ENCODE assay signal across 8 cellular contexts in genomic region chr19:37466277-37466797, GRCh38. TPM values are rescaled to one million over a fixed set of nuclear protein-coding genes. Genes with fewer than 3 reads are reported as not detected.
DNase-seq lines count a peak whose midpoint lies in the region; ATAC-seq and TF ChIP-seq lines count a peak whose summit lies in the region.

No MANE protein-coding gene starts in this region.

- ATAC-seq in activated CD8-positive, alpha-beta T cell treated with anti-CD3 and anti-CD28 coated beads for 36 hours = no peak
- ATAC-seq in HG03342 (IDR thresholded peaks at IDR 0.05; ENCODE audit: unreplicated experiment) = no peak

- no peaks in the 10 kb centered on the region for H4K20me1 ChIP-seq in H9 (ENCODE audit: control insufficient read depth, insufficient read depth, insufficient read length)

- H3K27me3 ChIP-seq in H9 (ENCODE audit: insufficient read depth, low read length) = no peaks in the 10 kb centered on the region
- no peaks in the 10 kb centered on the region for H3K27me3 ChIP-seq in skeletal muscle satellite cell (ENCODE audit: control insufficient read depth, insufficient read depth, low read length)

- no peak overlapping the region for H2BK120ac ChIP-seq in H9 (ENCODE audit: low read depth, low read length, poor library complexity, severe bottlenecking)

- H3K9me3 ChIP-seq in H9 (ENCODE audit: control insufficient read depth, low read depth, low read length) (no peaks in the 10 kb centered on the region), skeletal muscle satellite cell (replicated peaks; ENCODE audit: low read length) (no peaks in the 10 kb centered on the region)

- intact Hi-C loops in activated CD8-positive, alpha-beta T cell treated with anti-CD3 and anti-CD28 coated beads for 36 hours (cut with micrococcal nuclease) = loop anchor here (10.0 kb wide), 2 partner anchors 152 to 318 kb away; no protein-coding TSS in a partner anchor

- H3K23me2 ChIP-seq in H9 (ENCODE audit: insufficient read length, low read depth, low read length, poor library complexity, severe bottlenecking) = peaks cover 16% of the 10 kb centered on the region

- H4K5ac ChIP-seq in H9 (ENCODE audit: insufficient read length, low read depth, low read length) = no peak overlapping the region

- H3K27ac ChIP-seq in H9 (ENCODE audit: insufficient read length, low read depth, low read length) = no peak overlapping the region

- CTCF ChIA-PET in activated CD8-positive, alpha-beta T cell treated with anti-CD3 and anti-CD28 coated beads for 36 hours (lab: Charles Lee) = no interaction called here

- H2BK20ac ChIP-seq in H9 (ENCODE audit: low read depth, low read length, poor library complexity, severe bottlenecking) = no peak overlapping the region

- TF ChIP-seq CTCF in H9 (conservative IDR thresholded peaks at IDR 0.05) (no peak), glutamatergic neuron (IDR thresholded peaks at IDR 0.05; ENCODE audit: partially characterized antibody, unreplicated experiment) (no peak)
- no peak for TF ChIP-seq CTCF in activated CD8-positive, alpha-beta T cell treated with anti-CD3 and anti-CD28 coated beads for 36 hours (IDR thresholded peaks at IDR 0.05)

- H3K18ac ChIP-seq in H9 (ENCODE audit: insufficient read length, low read depth, low read length) = no peak overlapping the region

- no peak overlapping the region for H3K4ac ChIP-seq in H9 (ENCODE audit: low read depth, low read length)

- no peak overlapping the region for H4K91ac ChIP-seq in H9 (ENCODE audit: insufficient read length, low read depth, low read length)

- no peaks in the 10 kb centered on the region for H3K79me1 ChIP-seq in H9 (ENCODE audit: insufficient read depth, low read depth, low read length, poor library complexity, severe bottlenecking)

- H3K4me1 Mint-ChIP-seq in H9 (peaks cover 13 to 24% of the 10 kb centered on the region in 2 experiments), glutamatergic neuron (ENCODE audit: low read depth, unreplicated experiment) (peaks cover 17% of the 10 kb centered on the region)
- peaks cover 22% of the 10 kb centered on the region for H3K4me1 Mint-ChIP-seq in activated CD8-positive, alpha-beta T cell treated with anti-CD3 and anti-CD28 coated beads for 36 hours (ENCODE audit: low read depth)

- H3K36me3 ChIP-seq in skeletal muscle satellite cell (ENCODE audit: insufficient read depth, low read length) = peaks cover 25% of the 10 kb centered on the region

- H3K23ac ChIP-seq in H9 (ENCODE audit: insufficient read length, low read depth, low read length) = no peak overlapping the region

- no peak overlapping the region for H2BK15ac ChIP-seq in H9 (ENCODE audit: low read depth, low read length)

- H3K9ac ChIP-seq in H9 (ENCODE audit: extremely low read depth, insufficient read length, low read length) (peak overlapping the region; percentile 56), skeletal muscle satellite cell (ENCODE audit: low read depth, low read length) (peak overlapping the region; percentile 88)

- peak overlapping the region; percentile 85 for H3K4me3 ChIP-seq in skeletal muscle satellite cell (ENCODE audit: low read length)

- H3K14ac ChIP-seq in H9 (ENCODE audit: insufficient read depth, low read length) = no peak overlapping the region

- POLR2A ChIA-PET in activated CD8-positive, alpha-beta T cell treated with anti-CD3 and anti-CD28 coated beads for 36 hours (lab: Charles Lee) = interaction anchor here (0.9 to 2.4 kb wide), 9 partner anchors 9 to 627 kb away, joined by 3 to 11 read pairs (median 4); partner anchors contain the start of genes ZNF527, ZNF540, ZNF571 and ZNF793

- H3K9me3 Mint-ChIP-seq in H9 = peaks cover 0 to 15% of the 10 kb centered on the region in 2 experiments
- H3K9me3 Mint-ChIP-seq in activated CD8-positive, alpha-beta T cell treated with anti-CD3 and anti-CD28 coated beads for 36 hours = peaks cover 14% of the 10 kb centered on the region
- H3K9me3 Mint-ChIP-seq in glutamatergic neuron (ENCODE audit: unreplicated experiment) = peaks cover 26% of the 10 kb centered on the region

- H3K27me3 Mint-ChIP-seq in H9 (ENCODE audit: low read depth) = no peaks in the 10 kb centered on the region
- H3K27me3 Mint-ChIP-seq in activated CD8-positive, alpha-beta T cell treated with anti-CD3 and anti-CD28 coated beads for 36 hours = no peaks in the 10 kb centered on the region
- H3K27me3 Mint-ChIP-seq in glutamatergic neuron (ENCODE audit: unreplicated experiment) = peaks cover 10% of the 10 kb centered on the region

- H2AFZ ChIP-seq in H9 (ENCODE audit: low read length) = peak overlapping the region; percentile 49

- no peaks in the 10 kb centered on the region for H3K79me2 ChIP-seq in H9 (ENCODE audit: insufficient read depth, low read length)

- peak overlapping the region in 2 of 3 experiments; percentile 68 to 70; a peak in 2 of 7 replicates for H3K27ac Mint-ChIP-seq in H9
- H3K27ac Mint-ChIP-seq in activated CD8-positive, alpha-beta T cell treated with anti-CD3 and anti-CD28 coated beads for 36 hours = peak overlapping the region; percentile 92
- H3K27ac Mint-ChIP-seq in glutamatergic neuron (ENCODE audit: unreplicated experiment) = peak overlapping the region; percentile 68

- H2AK5ac ChIP-seq in H9 (ENCODE audit: insufficient read length, low read length) = no peak overlapping the region

- peak overlapping the region; percentile 33 for H4K8ac ChIP-seq in H9 (replicated peaks; ENCODE audit: insufficient read length, low read depth, low read length)

- H2BK12ac ChIP-seq in H9 (ENCODE audit: insufficient read length, low read depth, low read length) = no peak overlapping the region

- H3K4me2 ChIP-seq in H9 (ENCODE audit: insufficient read depth, insufficient read length, low read length) (peak overlapping the region; percentile 98), skeletal muscle satellite cell (ENCODE audit: low read length) (peak overlapping the region; percentile 94)

- peak overlapping the region; percentile 97 for H3K4me3 Mint-ChIP-seq in H9
- peak overlapping the region; percentile 85 for H3K4me3 Mint-ChIP-seq in activated CD8-positive, alpha-beta T cell treated with anti-CD3 and anti-CD28 coated beads for 36 hours
- H3K4me3 Mint-ChIP-seq in glutamatergic neuron (ENCODE audit: unreplicated experiment) = peak overlapping the region; percentile 97

- no CpG with 5 or more reads among the region's 25 CpGs for WGBS in H9 (ENCODE audit: extremely low coverage, insufficient read length, low lambda C conversion rate)

- H2BK5ac ChIP-seq in H9 (ENCODE audit: insufficient read length, low read length) = no peak overlapping the region

- DNase-seq in H9 (no peak), glutamatergic neuron (no peak), RPMI8226 (no peak), NCI-H187 treated with DMSO at 0.1 percent for 48 hours (lab: John Stamatoyannopoulos, UW) (no peak), NCI-H146 treated with DMSO at 0.1 percent for 48 hours (lab: John Stamatoyannopoulos, UW; ENCODE audit: unreplicated experiment) (no peak)
- DNase-seq in activated CD8-positive, alpha-beta T cell treated with anti-CD3 and anti-CD28 coated beads for 36 hours = no peak

- H3K36me3 Mint-ChIP-seq in H9 (ENCODE audit: insufficient read depth in 1 of 3, low read depth in 3 of 3) = peaks cover 10 to 16% (median 11%) of the 10 kb centered on the region in 3 experiments
- peaks cover 34% of the 10 kb centered on the region for H3K36me3 Mint-ChIP-seq in activated CD8-positive, alpha-beta T cell treated with anti-CD3 and anti-CD28 coated beads for 36 hours (ENCODE audit: low read depth)
- peaks cover 27% of the 10 kb centered on the region for H3K36me3 Mint-ChIP-seq in glutamatergic neuron (ENCODE audit: unreplicated experiment)

- H3T11ph ChIP-seq in H9 (ENCODE audit: low read length) = no peak overlapping the region

- H3K4me1 ChIP-seq in H9 (ENCODE audit: insufficient read depth, low read length) (no peaks in the 10 kb centered on the region), skeletal muscle satellite cell (ENCODE audit: control insufficient read depth, insufficient read depth, low read length) (peaks cover 5% of the 10 kb centered on the region)

- no peak overlapping the region for H3K56ac ChIP-seq in H9 (ENCODE audit: insufficient read length, low read depth, low read length)

RNA-seq across cellular contexts. Expression of gene ZNF569, which starts 0.9 kb away (rescaled TPM):
- total RNA-seq in H9 (2021) = 12.9 and 14.2 TPM in 2 replicates
- 10 to 100 TPM in 1 of 2 experiments, 1 to 10 TPM in 1; 7.5 to 11.3 TPM for total RNA-seq in activated CD8-positive, alpha-beta T cell treated with anti-CD3 and anti-CD28 coated beads for 36 hours
- total RNA-seq in glutamatergic neuron (ENCODE audit: unreplicated experiment) = 11.8 TPM
- 4.8 and 7.0 TPM in 2 replicates for total RNA-seq in skeletal muscle satellite cell (2012; rRNA removed)

RNA-seq across cellular contexts. Expression of gene ZNF570, which starts 2.8 kb away (rescaled TPM):
- total RNA-seq in H9 (2021) = 5.0 and 5.9 TPM in 2 replicates
- total RNA-seq in activated CD8-positive, alpha-beta T cell treated with anti-CD3 and anti-CD28 coated beads for 36 hours = 1 to 10 TPM; 5.2 to 5.3 TPM
- 14.5 TPM for total RNA-seq in glutamatergic neuron (ENCODE audit: unreplicated experiment)
- total RNA-seq in skeletal muscle satellite cell (2012; rRNA removed) = 4.2 and 6.1 TPM in 2 replicates

RNA-seq across cellular contexts. Expression of gene ZNF793, which starts 40.4 kb away (rescaled TPM):
- total RNA-seq in H9 (2021) (14.6 and 17.1 TPM in 2 replicates), glutamatergic neuron (ENCODE audit: unreplicated experiment) (19.4 TPM)
- 1 to 10 TPM; 3.5 to 3.8 TPM for total RNA-seq in activated CD8-positive, alpha-beta T cell treated with anti-CD3 and anti-CD28 coated beads for 36 hours
- 0.22 and 0.51 TPM in 2 replicates for total RNA-seq in skeletal muscle satellite cell (2012; rRNA removed)
